ENCODE assay signal across 15 cellular contexts in the genomic region with DNA sequence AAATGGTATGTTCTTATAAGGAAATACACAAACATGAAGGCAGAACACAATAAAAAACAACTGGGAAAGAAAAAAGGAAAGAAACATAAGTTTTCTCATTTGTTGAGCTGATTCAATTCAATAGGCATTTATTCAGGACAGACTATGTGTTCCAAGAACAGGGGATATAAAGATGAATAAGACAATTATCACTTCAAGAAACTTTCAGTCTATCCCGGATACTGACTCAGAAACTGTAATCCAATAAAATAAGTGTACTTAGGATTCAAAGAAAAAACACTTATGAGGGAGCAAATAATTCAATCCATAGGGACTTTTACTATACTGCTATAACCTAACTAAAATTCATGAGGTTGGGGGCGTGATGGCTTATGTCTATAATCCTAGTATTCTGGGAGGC. TPM values are rescaled to one million over a fixed set of nuclear protein-coding genes. Genes with fewer than 3 reads are reported as not detected.
DNase-seq lines count a peak whose midpoint lies in the region; ATAC-seq and TF ChIP-seq lines count a peak whose summit lies in the region.
"Had no signal": no experiment of that assay in that cellular context is flagged by ENCODE, and none has a peak within 500 bp of the region (broad histone marks: within the 10 kb centered on the region; RNA-seq: fewer than 3 reads in every experiment).

No MANE protein-coding gene starts in this region.

- H3K4me3 Mint-ChIP-seq in CD4-positive, alpha-beta T cell: no peak overlapping the region
- H3K4me3 Mint-ChIP-seq in activated T-cell treated with anti-CD3 and anti-CD28 coated beads, Interleukin-2, amount 50 U/mL, for 24 hours: no peak overlapping the region
- H3K4me3 Mint-ChIP-seq: activated CD8-positive, alpha-beta T cell treated with anti-CD3 and anti-CD28 coated beads, Interleukin-2, amount 10 ng/mL, durations not matched to agents 7 days and 5 days; stimulated activated naive CD8-positive, alpha-beta T cell treated with anti-CD3 and anti-CD28 coated beads, Interleukin-15, amount 100 ng/mL, for 72 hours had no signal

- peaks cover 4% of the 10 kb centered on the region; the same call in 1 of the 2 replicates for H3K36me3 ChIP-seq in PC-3 (ENCODE audit: low read depth, low read length)
- H3K36me3 ChIP-seq in psoas muscle (ENCODE audit: insufficient read depth in 1 of 2, low read depth in 1 of 2): peaks cover 0 to 12% of the 10 kb centered on the region in 2 donors

- H3K27me3 Mint-ChIP-seq in CD4-positive, alpha-beta T cell: no peaks in the 10 kb centered on the region
- no peaks in the 10 kb centered on the region for H3K27me3 Mint-ChIP-seq in activated T-cell treated with anti-CD3 and anti-CD28 coated beads, Interleukin-2, amount 50 U/mL, for 24 hours
- H3K27me3 Mint-ChIP-seq: stimulated activated naive CD8-positive, alpha-beta T cell treated with anti-CD3 and anti-CD28 coated beads, Interleukin-15, amount 100 ng/mL, for 72 hours had no signal

- DNase-seq in CD4-positive, alpha-beta T cell: no peak
- DNase-seq in PC-3 (peak; percentile 86), fibroblast of peridontal ligament (ENCODE audit: extremely low read depth) (peak; percentile 21), psoas muscle (no peak), GM10248 (ENCODE audit: extremely low spot score) (no peak)
- no peak for DNase-seq in activated effector memory CD4-positive, alpha-beta T cell treated with Interleukin-2 at 50 U/mL for 16 hours
- DNase-seq in activated T-cell treated with anti-CD3 and anti-CD28 coated beads, Interleukin-2, amount 50 U/mL, for 24 hours: no peak
- DNase-seq: activated CD8-positive, alpha-beta T cell treated with anti-CD3 and anti-CD28 coated beads, Interleukin-2, amount 10 ng/mL, durations not matched to agents 7 days and 5 days; Kasumi-1; NCI-H1436 treated with DMSO at 0.1 percent for 48 hours; small intestine; stimulated activated naive CD8-positive, alpha-beta T cell treated with anti-CD3 and anti-CD28 coated beads, Interleukin-15, amount 100 ng/mL, for 72 hours had no signal

- ATAC-seq in CD4-positive, alpha-beta T cell (ENCODE audit: poor library complexity): no peak
- peak; percentile 65 for ATAC-seq in PC-3
- ATAC-seq in psoas muscle: no peak
- ATAC-seq in GM21447 (IDR thresholded peaks at IDR 0.05; ENCODE audit: unreplicated experiment): no peak
- ATAC-seq: activated CD8-positive, alpha-beta T cell treated with anti-CD3 and anti-CD28 coated beads, Interleukin-2, amount 10 ng/mL, durations not matched to agents 7 days and 5 days; stimulated activated naive CD8-positive, alpha-beta T cell treated with anti-CD3 and anti-CD28 coated beads, Interleukin-15, amount 100 ng/mL, for 72 hours had no signal

- TF ChIP-seq CTCF in CD4-positive, alpha-beta T cell (IDR thresholded peaks at IDR 0.05): no peak
- no peak for TF ChIP-seq CTCF in PC-3 (conservative IDR thresholded peaks at IDR 0.05; ENCODE audit: low read depth, low read length)
- no peak for TF ChIP-seq CTCF in psoas muscle (IDR thresholded peaks at IDR 0.05)
- no peak for TF ChIP-seq CTCF in GM10248 (IDR thresholded peaks at IDR 0.05; ENCODE audit: control extremely low read depth, extremely low read depth, low read depth, missing control alignments)

- WGBS in psoas muscle, 3 donors: 67 to 78% (median 71%) methylated on average over 2 of the region's 2 CpGs

- H3K9me3 ChIP-seq in CD4-positive, alpha-beta T cell (ENCODE audit: control insufficient read depth, low read length): no peaks in the 10 kb centered on the region
- H3K9me3 ChIP-seq in PC-3 (ENCODE audit: low read length) (no peaks in the 10 kb centered on the region), psoas muscle (no peaks in the 10 kb centered on the region)
- H3K9me3 ChIP-seq: neutrophil had no signal

- peak overlapping the region; percentile 69 for H3K4me2 ChIP-seq in PC-3 (ENCODE audit: low read length)

- no peak overlapping the region for H3K27ac ChIP-seq in CD4-positive, alpha-beta T cell (ENCODE audit: low read depth, low read length)
- H3K27ac ChIP-seq in PC-3 (ENCODE audit: low read length): peak overlapping the region; percentile 91
- H3K27ac ChIP-seq in psoas muscle: peak overlapping the region; percentile 97
- H3K27ac ChIP-seq: C4-2B, neutrophil had no signal

- CTCF ChIA-PET in CD4-positive, alpha-beta T cell (lab: Charles Lee): no interaction called here
- CTCF ChIA-PET in PC-3 (lab: Charles Lee) (no interaction called here), GM10248 (lab: Yijun Ruan, JAX) (interaction anchor here (1.0 to 4.9 kb wide), 8 partner anchors 10 to 64 kb away, joined by 3 to 32 read pairs (median 7); no protein-coding TSS in a partner anchor)

- no peaks in the 10 kb centered on the region for H3K27me3 ChIP-seq in CD4-positive, alpha-beta T cell (ENCODE audit: control insufficient read depth, insufficient read depth, low read length)
- H3K27me3 ChIP-seq in PC-3 (ENCODE audit: low read length): no peaks in the 10 kb centered on the region
- H3K27me3 ChIP-seq in psoas muscle (ENCODE audit: insufficient read depth in 3 of 3, low read length in 2 of 3): no peaks in the 10 kb centered on the region
- H3K27me3 ChIP-seq: neutrophil had no signal

- H3K27ac Mint-ChIP-seq in CD4-positive, alpha-beta T cell: peak overlapping the region; percentile 4
- no peak overlapping the region for H3K27ac Mint-ChIP-seq in activated T-cell treated with anti-CD3 and anti-CD28 coated beads, Interleukin-2, amount 50 U/mL, for 24 hours
- H3K27ac Mint-ChIP-seq: activated CD8-positive, alpha-beta T cell treated with anti-CD3 and anti-CD28 coated beads, Interleukin-2, amount 10 ng/mL, durations not matched to agents 7 days and 5 days; stimulated activated naive CD8-positive, alpha-beta T cell treated with anti-CD3 and anti-CD28 coated beads, Interleukin-15, amount 100 ng/mL, for 72 hours had no signal

- no peaks in the 10 kb centered on the region for H3K79me2 ChIP-seq in PC-3 (ENCODE audit: low read length)

- no TSS peak for BruUV-seq in PC-3 (replicated peaks; lab: Mats Ljungman, UMichigan)

- peak overlapping the region; percentile 63 for H3K9ac ChIP-seq in PC-3 (ENCODE audit: low read length)

- no peaks in the 10 kb centered on the region for H3K9me2 ChIP-seq in PC-3 (replicated peaks; ENCODE audit: low read length)

- H3K9me3 Mint-ChIP-seq in CD4-positive, alpha-beta T cell: no peaks in the 10 kb centered on the region
- no peaks in the 10 kb centered on the region for H3K9me3 Mint-ChIP-seq in activated T-cell treated with anti-CD3 and anti-CD28 coated beads, Interleukin-2, amount 50 U/mL, for 24 hours
- H3K9me3 Mint-ChIP-seq: stimulated activated naive CD8-positive, alpha-beta T cell treated with anti-CD3 and anti-CD28 coated beads, Interleukin-15, amount 100 ng/mL, for 72 hours had no signal

- intact Hi-C loops in CD4-positive, alpha-beta T cell (cut with DNase I, micrococcal nuclease): no loop called here
- intact Hi-C loops in PC-3 (cut with micrococcal nuclease): loop anchor here (1.0 to 5.0 kb wide), 4 partner anchors 13 to 162 kb away; partner anchors contain the start of gene COX17
- intact Hi-C loops in psoas muscle (cut with DNase I): no loop called here

- H3F3A ChIP-seq in PC-3 (ENCODE audit: low read length, unreplicated experiment): peaks cover 18% of the 10 kb centered on the region

- H2AFZ ChIP-seq in PC-3 (ENCODE audit: low read length): peak overlapping the region; percentile 51

- H4K20me1 ChIP-seq in PC-3 (ENCODE audit: low read length): no peaks in the 10 kb centered on the region

- POLR2A ChIA-PET in CD4-positive, alpha-beta T cell (lab: Charles Lee): no interaction called here
- POLR2A ChIA-PET in PC-3 (lab: Charles Lee; ENCODE audit: unreplicated experiment): interaction anchor here (0.6 to 1.2 kb wide), 3 partner anchors 13 to 320 kb away, joined by 3 to 5 read pairs (median 5); partner anchors contain the start of genes COX17 and TMEM39A
- POLR2A ChIA-PET in GM10248 (lab: Yijun Ruan, JAX): interaction anchor here (0.8 kb wide), 1 partner anchor 10 kb away, joined by 4 read pairs; no protein-coding TSS in a partner anchor

- H3K4me3 ChIP-seq in PC-3 (ENCODE audit: low read length) (peak overlapping the region; percentile 15; the same call in 1 of the 2 replicates), psoas muscle (no peak overlapping the region)

- H3K36me3 Mint-ChIP-seq in CD4-positive, alpha-beta T cell (ENCODE audit: low read depth): peaks cover 21% of the 10 kb centered on the region
- peaks cover 28% of the 10 kb centered on the region for H3K36me3 Mint-ChIP-seq in activated T-cell treated with anti-CD3 and anti-CD28 coated beads, Interleukin-2, amount 50 U/mL, for 24 hours (ENCODE audit: low read depth)

- H3K4me1 ChIP-seq in PC-3 (ENCODE audit: insufficient read depth, low read length) (peaks cover 52% of the 10 kb centered on the region), psoas muscle (peaks cover 51% of the 10 kb centered on the region)

- H3K4me1 Mint-ChIP-seq in CD4-positive, alpha-beta T cell (ENCODE audit: low read depth): no peaks in the 10 kb centered on the region
- H3K4me1 Mint-ChIP-seq in activated T-cell treated with anti-CD3 and anti-CD28 coated beads, Interleukin-2, amount 50 U/mL, for 24 hours (ENCODE audit: low read depth): peaks cover 1% of the 10 kb centered on the region
- H3K4me1 Mint-ChIP-seq: stimulated activated naive CD8-positive, alpha-beta T cell treated with anti-CD3 and anti-CD28 coated beads, Interleukin-15, amount 100 ng/mL, for 72 hours had no signal

RNA-seq across cellular contexts. Expression of gene POPDC2, which starts 3.5 kb away (rescaled TPM):
- 1 to 10 TPM; 2.6 to 3.5 TPM for total RNA-seq in CD4-positive, alpha-beta T cell
- total RNA-seq in PC-3 (2014; rRNA removed) (0.62 and 0.98 TPM in 2 replicates), psoas muscle (100 to 1,000 TPM; 103 to 205 (median 149) TPM)
- 100 to 1,000 TPM in 1 of 3 donors, 10 to 100 TPM in 2; 30.7 to 140 (median 75.8) TPM for polyA plus RNA-seq in psoas muscle

RNA-seq across cellular contexts. Expression of gene COX17, which starts 13.3 kb away (rescaled TPM):
- 10 to 100 TPM; 24.6 to 26.3 TPM for total RNA-seq in CD4-positive, alpha-beta T cell
- 102 and 159 TPM in 2 replicates for total RNA-seq in PC-3 (2014; rRNA removed)
- 100 to 1,000 TPM in 3 of 4 donors, 10 to 100 TPM in 1; 89.5 to 180 (median 127) TPM for total RNA-seq in psoas muscle
- polyA plus RNA-seq in psoas muscle: 100 to 1,000 TPM; 166 to 330 (median 304) TPM

RNA-seq across cellular contexts. Expression of gene CFAP91, which starts 38.9 kb away (rescaled TPM):
- total RNA-seq in CD4-positive, alpha-beta T cell: not detected
- 0.17 and 1.1 TPM in 2 replicates for total RNA-seq in PC-3 (2014; rRNA removed)
- under 1 TPM in 3 of 4 donors, not detected in 1; 0.52 to 0.88 (median 0.57) TPM for total RNA-seq in psoas muscle
- under 1 TPM; 0.09 to 0.72 (median 0.13) TPM for polyA plus RNA-seq in psoas muscle
- total RNA-seq: activated CD8-positive, alpha-beta T cell treated with anti-CD3 and anti-CD28 coated beads, Interleukin-2, amount 10 ng/mL, durations not matched to agents 7 days and 5 days had no signal

Comparison
In these comparisons a context has a peak if more than half of its experiments do, and no peak if none do; other contexts are left out.
1. DNase-seq: peak in PC-3 (single experiment) and fibroblast of peridontal ligament (single experiment); none in CD4-positive, alpha-beta T cell (0 of 10), psoas muscle (0 of 2), GM10248 (single experiment), activated effector memory CD4-positive, alpha-beta T cell treated with Interleukin-2 at 50 U/mL for 16 hours (single experiment) and activated T-cell treated with anti-CD3 and anti-CD28 coated beads, Interleukin-2, amount 50 U/mL, for 24 hours (single experiment).
2. RNA of gene POPDC2, which starts 3.5 kb away (total RNA-seq): 103 to 205 TPM in psoas muscle; 2.6 to 3.5 TPM in CD4-positive, alpha-beta T cell and 0.62 to 0.98 TPM in PC-3; every median in the first group is over 10 times any median in the second.